13 cellular contexts compared by ENCODE assay signal in the genomic region with DNA sequence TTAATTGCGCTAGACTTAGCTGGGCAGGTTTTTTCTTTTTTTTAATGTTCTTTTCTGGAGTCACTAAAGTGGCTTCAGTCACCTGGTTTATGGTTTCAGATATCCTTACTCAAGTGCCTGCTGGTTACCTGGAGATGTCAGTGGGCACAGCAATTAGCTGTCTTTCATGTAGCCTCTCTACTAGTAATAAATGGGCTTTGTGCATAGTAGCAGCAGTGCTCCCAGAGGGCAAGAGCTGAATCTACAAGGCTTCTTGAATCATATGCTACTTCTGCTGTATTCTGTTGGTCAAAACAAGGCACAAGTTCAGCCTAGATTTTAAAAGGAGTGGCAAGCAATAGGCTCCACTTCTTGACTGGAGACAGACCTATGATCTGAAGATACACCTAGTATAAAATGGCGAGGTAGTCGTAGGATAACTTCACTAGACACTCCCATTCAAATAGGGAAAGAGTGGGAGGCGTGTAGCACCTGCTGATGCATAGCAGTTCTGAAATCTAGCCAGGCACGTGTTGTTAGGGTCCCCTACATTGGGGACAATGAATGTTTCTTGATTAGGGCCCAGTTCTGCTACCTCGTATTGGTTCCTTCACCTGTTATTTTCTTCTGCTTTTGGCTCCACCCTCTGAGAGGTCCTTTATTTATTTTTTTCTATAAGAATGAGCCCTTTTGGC. TPM values are rescaled to one million over a fixed set of nuclear protein-coding genes. Genes with fewer than 3 reads are reported as not detected.
DNase-seq lines count a peak whose midpoint lies in the region; ATAC-seq, FAIRE-seq and TF ChIP-seq lines count a peak whose summit lies in the region.
"Had no signal": no experiment of that assay in that cellular context is flagged by ENCODE, and none has a peak within 500 bp of the region (broad histone marks: within the 10 kb centered on the region; RNA-seq: fewer than 3 reads in every experiment).

No MANE protein-coding gene starts in this region.

- POLR2A ChIA-PET in K562 (lab: Yijun Ruan, JAX) (interaction anchor here (1.0 kb wide), 1 partner anchor 12 kb away, joined by 3 read pairs; no protein-coding TSS in a partner anchor), A673 (lab: Charles Lee; ENCODE audit: low non-redundant PET) (no interaction called here)

- H3K27me3 ChIP-seq in K562 (ENCODE audit: control insufficient read depth in 2 of 2, insufficient read depth in 2 of 2, low read length in 2 of 2) (no peaks in the 10 kb centered on the region), A673 (replicated peaks; ENCODE audit: insufficient read depth, low read depth, low read length, poor library complexity) (no peaks in the 10 kb centered on the region)
- H3K27me3 ChIP-seq: adrenal gland had no signal

- TF ChIP-seq EP300 in K562 (IDR thresholded peaks at IDR 0.05; ENCODE audit: low read length), result no peak

- no TSS peak for BruUV-seq in K562 (replicated peaks; lab: Mats Ljungman, UMichigan)
- BruUV-seq in A673 (replicated peaks; lab: Mats Ljungman, UMichigan), result no TSS peak

- peak; percentile 68 for ATAC-seq in K562
- ATAC-seq in omental fat pad (ENCODE audit: low FRiP score), result no peak
- no peak for ATAC-seq in GM19351 (IDR thresholded peaks at IDR 0.05; ENCODE audit: unreplicated experiment)

- H3K4me3 ChIP-seq in K562, result no peak overlapping the region
- no peak overlapping the region for H3K4me3 ChIP-seq in A673 (ENCODE audit: low read depth, low read length, poor library complexity, severe bottlenecking)
- H3K4me3 ChIP-seq: adrenal gland, prostate gland had no signal

- WGBS in K562 (ENCODE audit: insufficient coverage, low coverage, missing lambda C conversion rate), result 64% methylated on average over 6 of the region's 6 CpGs

- H2AFZ ChIP-seq in K562 (ENCODE audit: low read depth, low read length), result no peak overlapping the region

- H3K9me3 ChIP-seq in K562 (replicated peaks; ENCODE audit: control insufficient read depth, insufficient read depth, low read depth, low read length) (no peaks in the 10 kb centered on the region), A673 (ENCODE audit: low read depth, low read length, poor library complexity, severe bottlenecking) (no peaks in the 10 kb centered on the region)
- H3K9me3 ChIP-seq: adrenal gland, prostate gland had no signal

- peak; percentile 38 for FAIRE-seq in GM12892 (lab: Jason Lieb, UNC)
- FAIRE-seq in K562 (lab: Jason Lieb, UNC), result no peak
- no peak for FAIRE-seq in RCC 7860 (lab: Jason Lieb, UNC)

- H3K27ac ChIP-seq in K562 (ENCODE audit: extremely low read depth, low read depth, low read length) (no peak overlapping the region), A673 (ENCODE audit: low read depth, low read length, poor library complexity, severe bottlenecking) (no peak overlapping the region)
- H3K27ac ChIP-seq: adrenal gland, epithelial cell of prostate, prostate gland had no signal

- H3K79me2 ChIP-seq in K562 (ENCODE audit: control insufficient read depth, insufficient read depth, low read length), result peaks cover 38% of the 10 kb centered on the region

- in situ Hi-C loops in K562 (cut with MboI), result no loop called here

- DNase-seq in COR-L47 (lab: John Stamatoyannopoulos, UW) (peak; percentile 37), GM12892 (ENCODE audit: insufficient read length) (no peak), NCI-H187 (lab: John Stamatoyannopoulos, UW) (peak; percentile 63 to 84), K562 (ENCODE audit: extremely low read depth in 1 of 4, low spot score in 3 of 4) (no peak), omental fat pad (ENCODE audit: low spot score) (no peak), A673 (ENCODE audit: low spot score) (no peak), RCC 7860 (ENCODE audit: low spot score) (no peak)
- DNase-seq: adrenal gland, NCI-H1048, T-helper 9 cell had no signal

- H3K9me1 ChIP-seq in K562 (ENCODE audit: control insufficient read depth, insufficient read depth, low read length), result no peaks in the 10 kb centered on the region

- H4K20me1 ChIP-seq in K562 (replicated peaks; ENCODE audit: control insufficient read depth, insufficient read depth, low read length), result no peaks in the 10 kb centered on the region

- H3K4me2 ChIP-seq in K562 (ENCODE audit: insufficient read depth, low read length), result no peak overlapping the region

- no peak for TF ChIP-seq POLR2A in GM12892 (IDR thresholded peaks at IDR 0.05; ENCODE audit: low read depth, low read length)
- TF ChIP-seq POLR2A in K562 (conservative IDR thresholded peaks at IDR 0.05), result no peak

- intact Hi-C loops in K562 (cut with micrococcal nuclease) (no loop called here), A673 (cut with micrococcal nuclease; ENCODE audit: unreplicated experiment) (no loop called here)

- TF ChIP-seq RAD21 in K562 (CRISPR knock-in tag; conservative IDR thresholded peaks at IDR 0.05 in 1 of 2, IDR thresholded peaks at IDR 0.05 in 1 of 2), result no peak

- H3K4me1 ChIP-seq in K562 (replicated peaks in 1 of 2; ENCODE audit: control insufficient read depth in 2 of 2, insufficient read depth in 2 of 2, low read length in 2 of 2) (0 out of 5 replicates have a peak, but pooled peaks cover 0 to under 1% of the 10 kb centered on the region in 2 experiments), A673 (ENCODE audit: insufficient read depth, low read length, poor library complexity, severe bottlenecking) (no peaks in the 10 kb centered on the region)
- H3K4me1 ChIP-seq: prostate gland had no signal

- CTCF ChIA-PET in K562 (lab: Yijun Ruan, JAX; ENCODE audit: low intra/inter-chr PET ratio) (interaction anchor here (0.6 kb wide), 1 partner anchor 75 kb away, joined by 3 read pairs; no protein-coding TSS in a partner anchor), A673 (lab: Charles Lee) (no interaction called here)

- H3K36me3 ChIP-seq in K562 (ENCODE audit: control insufficient read depth, insufficient read depth, low read length), result no peaks in the 10 kb centered on the region
- H3K36me3 ChIP-seq in A673 (ENCODE audit: insufficient read depth, low read length, poor library complexity, severe bottlenecking), result no peaks in the 10 kb centered on the region
- H3K36me3 ChIP-seq: adrenal gland, prostate gland had no signal

- TF ChIP-seq CTCF in K562 (IDR thresholded peaks at IDR 0.05 in 2 of 3, conservative IDR thresholded peaks at IDR 0.05 in 1 of 3; ENCODE audit: insufficient read depth in 2 of 3, low read depth in 1 of 3, low read length in 3 of 3) (0 out of 6 replicates have a peak, but pooled peaks of 1 of the 3 experiments have one; percentile 10), omental fat pad (IDR thresholded peaks at IDR 0.05) (no peak), A673 (conservative IDR thresholded peaks at IDR 0.05; ENCODE audit: low read depth, low read length) (no peak)

- H3K9ac ChIP-seq in K562 (ENCODE audit: insufficient read depth in 1 of 2, low read depth in 2 of 2, low read length in 2 of 2), result no peak overlapping the region

TF ChIP-seq in K562, 482 proteins besides CTCF, POLR2A, EP300 and RAD21 (continues in another document):
- TF ChIP-seq CCAR2 (IDR thresholded peaks at IDR 0.05; ENCODE audit: low read depth, low read length), result no peak
- no peak for TF ChIP-seq ILK (tag; IDR thresholded peaks at IDR 0.05; ENCODE audit: borderline replicate concordance, low read depth)
- no peak for TF ChIP-seq SRSF1 (IDR thresholded peaks at IDR 0.05; ENCODE audit: low read depth, low read length)
- TF ChIP-seq, protein P1, sequence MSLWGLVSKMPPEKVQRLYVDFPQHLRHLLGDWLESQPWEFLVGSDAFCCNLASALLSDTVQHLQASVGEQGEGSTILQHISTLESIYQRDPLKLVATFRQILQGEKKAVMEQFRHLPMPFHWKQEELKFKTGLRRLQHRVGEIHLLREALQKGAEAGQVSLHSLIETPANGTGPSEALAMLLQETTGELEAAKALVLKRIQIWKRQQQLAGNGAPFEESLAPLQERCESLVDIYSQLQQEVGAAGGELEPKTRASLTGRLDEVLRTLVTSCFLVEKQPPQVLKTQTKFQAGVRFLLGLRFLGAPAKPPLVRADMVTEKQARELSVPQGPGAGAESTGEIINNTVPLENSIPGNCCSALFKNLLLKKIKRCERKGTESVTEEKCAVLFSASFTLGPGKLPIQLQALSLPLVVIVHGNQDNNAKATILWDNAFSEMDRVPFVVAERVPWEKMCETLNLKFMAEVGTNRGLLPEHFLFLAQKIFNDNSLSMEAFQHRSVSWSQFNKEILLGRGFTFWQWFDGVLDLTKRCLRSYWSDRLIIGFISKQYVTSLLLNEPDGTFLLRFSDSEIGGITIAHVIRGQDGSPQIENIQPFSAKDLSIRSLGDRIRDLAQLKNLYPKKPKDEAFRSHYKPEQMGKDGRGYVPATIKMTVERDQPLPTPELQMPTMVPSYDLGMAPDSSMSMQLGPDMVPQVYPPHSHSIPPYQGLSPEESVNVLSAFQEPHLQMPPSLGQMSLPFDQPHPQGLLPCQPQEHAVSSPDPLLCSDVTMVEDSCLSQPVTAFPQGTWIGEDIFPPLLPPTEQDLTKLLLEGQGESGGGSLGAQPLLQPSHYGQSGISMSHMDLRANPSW (CRISPR knock-in tag; IDR thresholded peaks at IDR 0.05), result no peak
- no peak for TF ChIP-seq FOXK1 (CRISPR knock-in tag; IDR thresholded peaks at IDR 0.05; ENCODE audit: borderline replicate concordance)
- no peak for TF ChIP-seq DIDO1 (tag; IDR thresholded peaks at IDR 0.05; ENCODE audit: low read depth)
- no peak for TF ChIP-seq ZNF347 (CRISPR knock-in tag; IDR thresholded peaks at IDR 0.05; ENCODE audit: low read depth)

RNA-seq across cellular contexts. Expression of a gene that starts 7.0 kb away (rescaled TPM):
- polyA plus RNA-seq in GM12892 (2012; ENCODE audit: missing spikeins), result 7.4 TPM
- total RNA-seq in K562 (2011; cell fraction: chromatin; rRNA removed; ENCODE audit: low replicate concordance), result 18.2 and 21.2 TPM in 2 replicates
- 12.0 and 12.8 TPM in 2 replicates for total RNA-seq in K562 (2011; cell fraction: nucleolus; rRNA removed)
- 18.8 and 24.8 TPM in 2 replicates for total RNA-seq in K562 (2011; cell fraction: nucleoplasm; rRNA removed)
- total RNA-seq in K562 (2014; rRNA removed) (8.8 and 13.0 TPM in 2 replicates), K562 (2014; rRNA removed; fragmentation: Illumina TruSeq; extraction: Trizol) (23.9 and 26.3 TPM in 2 replicates), K562 (2015; rRNA removed; fragmentation: Illumina TruSeq; extraction: Trizol) (14.9 and 17.8 TPM in 2 replicates), K562 (2021) (22.5 and 24.5 TPM in 2 replicates), omental fat pad (10 to 100 TPM; 21.2 to 46.5 (median 22.1) TPM), A673 (2021) (28.7 and 30.2 TPM in 2 replicates)
- polyA plus RNA-seq in K562 (2011; rRNA removed) (17.8 and 22.1 TPM in 2 replicates), K562 (2014; fragmentation: Illumina TruSeq; extraction: Trizol) (13.2 and 13.8 TPM in 2 replicates), K562 (2014; fragmentation: Nextera tagmentation; extraction: Ambion mirVana) (10 to 100 TPM; 13.2 to 13.6 TPM), K562 (2014; rRNA removed) (5.4 and 5.7 TPM in 2 replicates)
- polyA plus RNA-seq in K562 (2011; cell fraction: cytosol; rRNA removed), result 6.5 and 12.3 TPM in 2 replicates
- polyA plus RNA-seq in K562 (2011; cell fraction: nucleus; rRNA removed), result 5.9 and 9.5 TPM in 2 replicates
- polyA plus RNA-seq in K562 (2012), result 10.6 and 13.4 TPM in 2 replicates
- 52.9 and 60.4 TPM in 2 replicates for polyA minus RNA-seq in K562 (2011; rRNA and poly(A)+ RNA removed)
- polyA minus RNA-seq in K562 (2011; cell fraction: cytosol; rRNA and poly(A)+ RNA removed), result 19.8 and 22.7 TPM in 2 replicates
- 10.2 and 19.0 TPM in 2 replicates for polyA minus RNA-seq in K562 (2011; cell fraction: nucleus; rRNA and poly(A)+ RNA removed)

Comparison
In these comparisons a context has a peak if more than half of its experiments do, and no peak if none do; other contexts are left out.
1. DNase-seq: peak in COR-L47 (single experiment) and NCI-H187 (2 of 2); none in GM12892 (single experiment), K562 (0 of 4), omental fat pad (single experiment), A673 (single experiment) and RCC 7860 (single experiment).